Comparison of ENCODE assay signal across 20 cellular contexts in genomic region chr1:22332166-22332717, GRCh38.
DNase-seq lines count a peak whose midpoint lies in the region; ATAC-seq, FAIRE-seq and TF ChIP-seq lines count a peak whose summit lies in the region.
"Had no signal": no experiment of that assay in that cellular context is flagged by ENCODE, and none has a peak within 500 bp of the region (broad histone marks: within the 10 kb centered on the region; RNA-seq: fewer than 3 reads in every experiment).

No MANE protein-coding gene starts in this region.

- peaks cover 4% of the 10 kb centered on the region for H3K27me3 Mint-ChIP-seq in mesothelial cell of epicardium (ENCODE audit: low read depth)

- no peak for TF ChIP-seq POLR2A in spleen (IDR thresholded peaks at IDR 0.05)

- H3K4me1 Mint-ChIP-seq in mesothelial cell of epicardium, result peaks cover 68% of the 10 kb centered on the region
- H3K4me1 Mint-ChIP-seq: CD4-positive, alpha-beta memory T cell had no signal

- peaks cover 0 to 38% (median 0%) of the 10 kb centered on the region in 7 donors for H3K27me3 ChIP-seq in spleen (replicated peaks in 1 of 7)

- no peaks in the 10 kb centered on the region for H3K36me3 ChIP-seq in spleen

- H3K4me3 ChIP-seq in choroid plexus epithelial cell (ENCODE audit: low read depth, low read length) (no peak overlapping the region), spleen (no peak overlapping the region)

- DNase-seq in GM03348 (ENCODE audit: low spot score) (peak; percentile 37), choroid plexus epithelial cell (ENCODE audit: low read depth) (peak; percentile 20), mesothelial cell of epicardium (ENCODE audit: low spot score in 2 of 2, unreplicated experiment in 2 of 2) (no peak), spleen (peak; percentile 20), NCI-H187 treated with DMSO at 0.1 percent for 48 hours (lab: John Stamatoyannopoulos, UW) (no peak), RCC 7860 (ENCODE audit: low spot score) (no peak)
- no peak for DNase-seq in stimulated activated CD4-positive, alpha-beta T cell treated with anti-CD3 and anti-CD28 coated beads, Interleukin-4, amount 100 ng/mL, for 24 hours
- DNase-seq: 8988T; CD4-positive, alpha-beta memory T cell; HCEC 1CT; MM.1S; NCI-H1092 treated with DMSO at 0.1 percent for 48 hours; NCI-H1694; NCI-H446; NCI-H69 had no signal

- H3K9me3 ChIP-seq in spleen, result no peaks in the 10 kb centered on the region

- no peak overlapping the region for H3K27ac ChIP-seq in spleen
- H3K27ac ChIP-seq: KMS-11, RWPE1 had no signal

- no peak for ATAC-seq in HG03196 (IDR thresholded peaks at IDR 0.05; ENCODE audit: unreplicated experiment)
- ATAC-seq: HepG2 had no signal

- H3K4me3 Mint-ChIP-seq in mesothelial cell of epicardium, result no peak overlapping the region

- TF ChIP-seq CTCF in choroid plexus epithelial cell (conservative IDR thresholded peaks at IDR 0.05; ENCODE audit: low read depth, low read length), result no peak
- no peak for TF ChIP-seq CTCF in mesothelial cell of epicardium (IDR thresholded peaks at IDR 0.05; ENCODE audit: unreplicated experiment)
- TF ChIP-seq CTCF in spleen (IDR thresholded peaks at IDR 0.05 in 8 of 11, conservative IDR thresholded peaks at IDR 0.05 in 3 of 11), result no peak

- 82 to 90% (median 84%) methylated on average over 8 to 9 of the region's 9 CpGs for WGBS in spleen, 5 donors

- no peaks in the 10 kb centered on the region for H3K9me3 Mint-ChIP-seq in mesothelial cell of epicardium

- intact Hi-C loops in spleen (cut with DNase I; ENCODE audit: low total_unique reads), result no loop called here

- peak overlapping the region; percentile 80 for H3K27ac Mint-ChIP-seq in mesothelial cell of epicardium
- H3K27ac Mint-ChIP-seq: CD4-positive, alpha-beta memory T cell had no signal

- no peaks in the 10 kb centered on the region for H3K4me1 ChIP-seq in spleen

- FAIRE-seq in RCC 7860 (lab: Jason Lieb, UNC), result no peak
- FAIRE-seq: GM19239, HepG2 had no signal

- no peaks in the 10 kb centered on the region for H3K36me3 Mint-ChIP-seq in mesothelial cell of epicardium
- H3K36me3 Mint-ChIP-seq: CD4-positive, alpha-beta memory T cell had no signal

Comparison
In these comparisons a context has a peak if more than half of its experiments do, and no peak if none do; other contexts are left out.
1. DNase-seq: peak in GM03348 (single experiment), choroid plexus epithelial cell (single experiment) and spleen (single experiment); none in mesothelial cell of epicardium (0 of 2), NCI-H187 treated with DMSO at 0.1 percent for 48 hours (single experiment), RCC 7860 (single experiment) and stimulated activated CD4-positive, alpha-beta T cell treated with anti-CD3 and anti-CD28 coated beads, Interleukin-4, amount 100 ng/mL, for 24 hours (single experiment).